In the genomic region with DNA sequence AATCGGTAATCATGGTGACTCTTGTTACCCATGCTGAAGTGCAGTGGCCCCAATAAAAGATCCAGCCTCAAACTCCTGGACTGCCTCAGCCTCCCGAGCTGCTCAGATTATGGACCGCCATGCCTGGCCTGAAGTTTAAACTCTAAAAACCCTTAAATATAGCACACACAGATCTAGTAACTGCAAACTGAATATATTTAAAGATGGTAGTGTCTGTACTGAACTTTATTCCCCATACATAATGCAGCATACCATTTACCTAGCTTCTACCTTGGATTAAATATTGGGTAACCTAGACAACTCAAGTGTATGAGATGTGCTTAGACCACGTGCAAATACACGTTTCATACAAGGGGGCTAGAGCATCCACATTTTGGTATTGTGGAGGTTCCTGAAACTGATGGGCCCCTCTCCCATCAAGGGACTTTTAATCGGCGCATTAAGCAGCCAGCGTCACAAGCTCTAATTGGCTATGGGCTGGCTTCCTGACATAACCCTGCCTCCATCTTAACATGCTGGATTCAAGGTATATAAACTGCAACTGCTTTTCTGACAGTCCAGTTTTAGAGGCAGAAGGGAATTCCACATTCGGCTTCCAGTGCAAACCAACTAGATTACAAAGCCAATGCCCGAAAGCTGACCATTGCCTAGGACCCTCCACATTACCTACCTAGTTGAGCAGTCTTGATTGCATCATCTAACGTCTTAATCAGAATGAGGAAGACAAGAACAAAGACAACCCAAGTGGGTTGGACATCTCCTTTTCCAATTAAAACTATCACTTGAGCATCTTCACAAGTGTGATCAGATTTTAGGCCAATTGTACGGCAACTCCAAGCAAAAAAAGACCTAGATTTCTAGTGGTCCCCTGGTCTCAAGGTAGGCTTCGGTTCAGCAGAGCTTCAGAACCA, we compare ENCODE assay signal across 1 cellular context.
A peak's percentile ranks its signal among the peaks of the same experiment; 100 is the strongest.
TF ChIP-seq lines count a peak whose summit lies in the region.

No MANE protein-coding gene starts in this region.

TF ChIP-seq in K562, 482 proteins besides CTCF, POLR2A, EP300 and RAD21 (continued from another document and continues in another):
- TF ChIP-seq, protein P1, sequence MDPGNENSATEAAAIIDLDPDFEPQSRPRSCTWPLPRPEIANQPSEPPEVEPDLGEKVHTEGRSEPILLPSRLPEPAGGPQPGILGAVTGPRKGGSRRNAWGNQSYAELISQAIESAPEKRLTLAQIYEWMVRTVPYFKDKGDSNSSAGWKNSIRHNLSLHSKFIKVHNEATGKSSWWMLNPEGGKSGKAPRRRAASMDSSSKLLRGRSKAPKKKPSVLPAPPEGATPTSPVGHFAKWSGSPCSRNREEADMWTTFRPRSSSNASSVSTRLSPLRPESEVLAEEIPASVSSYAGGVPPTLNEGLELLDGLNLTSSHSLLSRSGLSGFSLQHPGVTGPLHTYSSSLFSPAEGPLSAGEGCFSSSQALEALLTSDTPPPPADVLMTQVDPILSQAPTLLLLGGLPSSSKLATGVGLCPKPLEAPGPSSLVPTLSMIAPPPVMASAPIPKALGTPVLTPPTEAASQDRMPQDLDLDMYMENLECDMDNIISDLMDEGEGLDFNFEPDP (CRISPR knock-in tag; IDR thresholded peaks at IDR 0.05) = peak; percentile 67; the same call in 1 of the 2 replicates
- TF ChIP-seq ZBTB12 (CRISPR knock-in tag; IDR thresholded peaks at IDR 0.05) (0 out of 2 replicates have a peak, but pooled peaks have one; percentile 8), SMC3 (conservative IDR thresholded peaks at IDR 0.05; ENCODE audit: insufficient read depth, low read depth, low read length) (no peak), ZNF785 (CRISPR knock-in tag; IDR thresholded peaks at IDR 0.05) (no peak), FOXM1 (IDR thresholded peaks at IDR 0.05; ENCODE audit: low read depth) (no peak), FOXM1 (CRISPR knock-in tag; IDR thresholded peaks at IDR 0.05; ENCODE audit: low read depth) (no peak; the same call in 1 of the 2 replicates), NBN (IDR thresholded peaks at IDR 0.05; ENCODE audit: low read depth) (no peak), ZFP1 (CRISPR knock-in tag; IDR thresholded peaks at IDR 0.05) (0 out of 2 replicates have a peak, but pooled peaks have one; percentile 9), KAT2B (IDR thresholded peaks at IDR 0.05; ENCODE audit: low read depth, low read length) (no peak), PRPF4 (IDR thresholded peaks at IDR 0.05; ENCODE audit: insufficient read depth, low read depth, low read length, poor library complexity, severe bottlenecking) (no peak), GTF2E2 (tag; IDR thresholded peaks at IDR 0.05) (no peak), ZNF586 (CRISPR knock-in tag; conservative IDR thresholded peaks at IDR 0.05) (0 out of 2 replicates have a peak, but pooled peaks have one; percentile 38), GTF2F1 (IDR thresholded peaks at IDR 0.05; ENCODE audit: low read depth, low read length) (no peak), ZBTB5 (IDR thresholded peaks at IDR 0.05) (no peak), NUFIP1 (IDR thresholded peaks at IDR 0.05; ENCODE audit: partially characterized antibody) (no peak), POLR3G (IDR thresholded peaks at IDR 0.05; ENCODE audit: extremely low read depth, insufficient read length, insufficient replicate concordance) (no peak), ZFPM2 (CRISPR knock-in tag; IDR thresholded peaks at IDR 0.05) (no peak; the same call in 1 of the 2 replicates), MTA1 (IDR thresholded peaks at IDR 0.05; ENCODE audit: borderline replicate concordance) (no peak), ZNF282 (CRISPR knock-in tag; IDR thresholded peaks at IDR 0.05) (no peak), TRIM28 (IDR thresholded peaks at IDR 0.05) (no peak), ZNF740 (CRISPR knock-in tag; IDR thresholded peaks at IDR 0.05) (no peak), ZNF740 (tag; IDR thresholded peaks at IDR 0.05) (no peak), RCOR1 (IDR thresholded peaks at IDR 0.05; ENCODE audit: borderline replicate concordance in 1 of 2, low read depth in 2 of 2, low read length in 2 of 2) (no peak), GATA2 (CRISPR knock-in tag; IDR thresholded peaks at IDR 0.05) (no peak), U2AF1 (optimal IDR thresholded peaks at IDR 0.05; ENCODE audit: low read depth, low read length) (no peak), ZZZ3 (IDR thresholded peaks at IDR 0.05) (no peak), ZBTB1 (CRISPR knock-in tag; IDR thresholded peaks at IDR 0.05; ENCODE audit: borderline replicate concordance, low read depth) (no peak), ZC3H8 (IDR thresholded peaks at IDR 0.05) (no peak), ZNF311 (CRISPR knock-in tag; IDR thresholded peaks at IDR 0.05) (no peak), NR3C1 (CRISPR knock-in tag; IDR thresholded peaks at IDR 0.05) (no peak), ZBTB7A (IDR thresholded peaks at IDR 0.05; ENCODE audit: borderline replicate concordance, control insufficient read depth, low read depth, low read length) (no peak), PPARD (CRISPR knock-in tag; IDR thresholded peaks at IDR 0.05) (no peak), ZNF583 (CRISPR knock-in tag; IDR thresholded peaks at IDR 0.05) (no peak), HDGF (IDR thresholded peaks at IDR 0.05) (no peak), NFIC (IDR thresholded peaks at IDR 0.05) (peak; percentile 25; the same call in 1 of the 2 replicates), MAFF (IDR thresholded peaks at IDR 0.05; ENCODE audit: low read length) (peak; percentile 8; the same call in 1 of the 2 replicates), ZNF263 (CRISPR knock-in tag; IDR thresholded peaks at IDR 0.05; ENCODE audit: borderline replicate concordance) (no peak), NFE2 (IDR thresholded peaks at IDR 0.05; ENCODE audit: low read depth) (no peak), WHSC1 (IDR thresholded peaks at IDR 0.05; ENCODE audit: low read length) (no peak), ZKSCAN1 (IDR thresholded peaks at IDR 0.05; ENCODE audit: low read depth, low read length) (no peak), HMBOX1 (IDR thresholded peaks at IDR 0.05) (peak; percentile 76), C11orf30 (IDR thresholded peaks at IDR 0.05; ENCODE audit: low read depth) (no peak), SAFB2 (IDR thresholded peaks at IDR 0.05; ENCODE audit: borderline replicate concordance, low read depth, low read length, severe bottlenecking) (no peak), MTF1 (CRISPR knock-in tag; IDR thresholded peaks at IDR 0.05; ENCODE audit: borderline replicate concordance) (no peak), MCM5 (IDR thresholded peaks at IDR 0.05; ENCODE audit: low read depth) (no peak)
- TF ChIP-seq, protein P2, sequence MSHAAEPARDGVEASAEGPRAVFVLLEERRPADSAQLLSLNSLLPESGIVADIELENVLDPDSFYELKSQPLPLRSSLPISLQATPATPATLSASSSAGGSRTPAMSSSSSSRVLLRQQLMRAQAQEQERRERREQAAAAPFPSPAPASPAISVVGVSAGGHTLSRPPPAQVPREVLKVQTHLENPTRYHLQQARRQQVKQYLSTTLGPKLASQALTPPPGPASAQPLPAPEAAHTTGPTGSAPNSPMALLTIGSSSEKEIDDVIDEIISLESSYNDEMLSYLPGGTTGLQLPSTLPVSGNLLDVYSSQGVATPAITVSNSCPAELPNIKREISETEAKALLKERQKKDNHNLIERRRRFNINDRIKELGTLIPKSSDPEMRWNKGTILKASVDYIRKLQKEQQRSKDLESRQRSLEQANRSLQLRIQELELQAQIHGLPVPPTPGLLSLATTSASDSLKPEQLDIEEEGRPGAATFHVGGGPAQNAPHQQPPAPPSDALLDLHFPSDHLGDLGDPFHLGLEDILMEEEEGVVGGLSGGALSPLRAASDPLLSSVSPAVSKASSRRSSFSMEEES (CRISPR knock-in tag; IDR thresholded peaks at IDR 0.05) = no peak; the same call in 1 of the 2 replicates
- TF ChIP-seq, protein P3, sequence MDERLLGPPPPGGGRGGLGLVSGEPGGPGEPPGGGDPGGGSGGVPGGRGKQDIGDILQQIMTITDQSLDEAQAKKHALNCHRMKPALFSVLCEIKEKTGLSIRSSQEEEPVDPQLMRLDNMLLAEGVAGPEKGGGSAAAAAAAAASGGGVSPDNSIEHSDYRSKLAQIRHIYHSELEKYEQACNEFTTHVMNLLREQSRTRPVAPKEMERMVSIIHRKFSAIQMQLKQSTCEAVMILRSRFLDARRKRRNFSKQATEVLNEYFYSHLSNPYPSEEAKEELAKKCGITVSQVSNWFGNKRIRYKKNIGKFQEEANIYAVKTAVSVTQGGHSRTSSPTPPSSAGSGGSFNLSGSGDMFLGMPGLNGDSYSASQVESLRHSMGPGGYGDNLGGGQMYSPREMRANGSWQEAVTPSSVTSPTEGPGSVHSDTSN (CRISPR knock-in tag; IDR thresholded peaks at IDR 0.05; ENCODE audit: low read depth) = no peak
- TF ChIP-seq, protein P3 (tag; conservative IDR thresholded peaks at IDR 0.05; ENCODE audit: low read depth) = no peak
- TF ChIP-seq, protein P4, sequence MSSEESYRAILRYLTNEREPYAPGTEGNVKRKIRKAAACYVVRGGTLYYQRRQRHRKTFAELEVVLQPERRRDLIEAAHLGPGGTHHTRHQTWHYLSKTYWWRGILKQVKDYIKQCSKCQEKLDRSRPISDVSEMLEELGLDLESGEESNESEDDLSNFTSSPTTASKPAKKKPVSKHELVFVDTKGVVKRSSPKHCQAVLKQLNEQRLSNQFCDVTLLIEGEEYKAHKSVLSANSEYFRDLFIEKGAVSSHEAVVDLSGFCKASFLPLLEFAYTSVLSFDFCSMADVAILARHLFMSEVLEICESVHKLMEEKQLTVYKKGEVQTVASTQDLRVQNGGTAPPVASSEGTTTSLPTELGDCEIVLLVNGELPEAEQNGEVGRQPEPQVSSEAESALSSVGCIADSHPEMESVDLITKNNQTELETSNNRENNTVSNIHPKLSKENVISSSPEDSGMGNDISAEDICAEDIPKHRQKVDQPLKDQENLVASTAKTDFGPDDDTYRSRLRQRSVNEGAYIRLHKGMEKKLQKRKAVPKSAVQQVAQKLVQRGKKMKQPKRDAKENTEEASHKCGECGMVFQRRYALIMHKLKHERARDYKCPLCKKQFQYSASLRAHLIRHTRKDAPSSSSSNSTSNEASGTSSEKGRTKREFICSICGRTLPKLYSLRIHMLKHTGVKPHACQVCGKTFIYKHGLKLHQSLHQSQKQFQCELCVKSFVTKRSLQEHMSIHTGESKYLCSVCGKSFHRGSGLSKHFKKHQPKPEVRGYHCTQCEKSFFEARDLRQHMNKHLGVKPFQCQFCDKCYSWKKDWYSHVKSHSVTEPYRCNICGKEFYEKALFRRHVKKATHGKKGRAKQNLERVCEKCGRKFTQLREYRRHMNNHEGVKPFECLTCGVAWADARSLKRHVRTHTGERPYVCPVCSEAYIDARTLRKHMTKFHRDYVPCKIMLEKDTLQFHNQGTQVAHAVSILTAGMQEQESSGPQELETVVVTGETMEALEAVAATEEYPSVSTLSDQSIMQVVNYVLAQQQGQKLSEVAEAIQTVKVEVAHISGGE (CRISPR knock-in tag; IDR thresholded peaks at IDR 0.05) = peak in 1 of 3 experiments; percentile 28; a peak in 1 of 6 replicates
- TF ChIP-seq, protein P5, sequence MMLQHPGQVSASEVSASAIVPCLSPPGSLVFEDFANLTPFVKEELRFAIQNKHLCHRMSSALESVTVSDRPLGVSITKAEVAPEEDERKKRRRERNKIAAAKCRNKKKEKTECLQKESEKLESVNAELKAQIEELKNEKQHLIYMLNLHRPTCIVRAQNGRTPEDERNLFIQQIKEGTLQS (IDR thresholded peaks at IDR 0.05) = peak; percentile 97
- TF ChIP-seq, protein P5 (CRISPR knock-in tag; conservative IDR thresholded peaks at IDR 0.05) = no peak; the same call in 1 of the 2 replicates
